18 cellular contexts compared by ENCODE assay signal in genomic region chr20:51311636-51312479, GRCh38.
DNase-seq lines count a peak whose midpoint lies in the region; ATAC-seq and TF ChIP-seq lines count a peak whose summit lies in the region.
"Had no signal": no experiment of that assay in that cellular context is flagged by ENCODE, and none has a peak within 500 bp of the region (broad histone marks: within the 10 kb centered on the region; RNA-seq: fewer than 3 reads in every experiment).

No MANE protein-coding gene starts in this region.

- H2AFZ ChIP-seq in GM23338: no peak overlapping the region
- H2AFZ ChIP-seq in neural progenitor cell (replicated peaks): peak overlapping the region; percentile 83

- H3K79me2 ChIP-seq in GM23338 (replicated peaks; ENCODE audit: insufficient read depth) (no peaks in the 10 kb centered on the region), neural progenitor cell (ENCODE audit: low read depth) (no peaks in the 10 kb centered on the region)

- H3K4me3 ChIP-seq in GM23338 (peak overlapping the region; percentile 26), neural progenitor cell (no peak overlapping the region)
- H3K4me3 ChIP-seq: adrenal gland, stomach had no signal

- H3K27ac ChIP-seq in GM23338 (ENCODE audit: low read depth) (peak overlapping the region; percentile 10; the same call in 1 of the 2 replicates), neural progenitor cell (no peak overlapping the region)
- H3K27ac ChIP-seq: adrenal gland, stomach had no signal

- no peak overlapping the region for H3K9ac ChIP-seq in neural progenitor cell

- H3K9me3 Mint-ChIP-seq in GM23338 (peaks cover 26% of the 10 kb centered on the region), neural progenitor cell (peaks cover 11% of the 10 kb centered on the region)

- H3K27ac Mint-ChIP-seq in GM23338 (peak overlapping the region; percentile 78), neural progenitor cell (no peak overlapping the region)
- H3K27ac Mint-ChIP-seq: HFFc6, IgD-negative memory B cell had no signal

- peaks cover 44% of the 10 kb centered on the region for H3K4me1 Mint-ChIP-seq in GM23338
- peaks cover 17% of the 10 kb centered on the region for H3K4me1 Mint-ChIP-seq in neural progenitor cell

- peak; percentile 84 for ATAC-seq in GM23338
- ATAC-seq in HG02571 (IDR thresholded peaks at IDR 0.05; ENCODE audit: unreplicated experiment): no peak
- ATAC-seq: sciatic nerve had no signal

- H3F3A ChIP-seq in GM23338 (replicated peaks; ENCODE audit: low read depth): no peaks in the 10 kb centered on the region
- peaks cover 12% of the 10 kb centered on the region for H3F3A ChIP-seq in neural progenitor cell (ENCODE audit: low read depth)

- H3K36me3 Mint-ChIP-seq in GM23338 (ENCODE audit: low read depth): peaks cover 21% of the 10 kb centered on the region
- H3K36me3 Mint-ChIP-seq in neural progenitor cell: no peaks in the 10 kb centered on the region
- H3K36me3 Mint-ChIP-seq: IgD-negative memory B cell had no signal

- TF ChIP-seq CTCF in GM23338 (conservative IDR thresholded peaks at IDR 0.05; ENCODE audit: low read depth in 2 of 2): no peak
- no peak for TF ChIP-seq CTCF in neural progenitor cell (IDR thresholded peaks at IDR 0.05)

- H3K36me3 ChIP-seq in GM23338 (ENCODE audit: insufficient read depth) (no peaks in the 10 kb centered on the region), neural progenitor cell (no peaks in the 10 kb centered on the region)
- H3K36me3 ChIP-seq: adrenal gland, stomach had no signal

- H3K4me3 Mint-ChIP-seq in GM23338 (peak overlapping the region; percentile 56), neural progenitor cell (no peak overlapping the region)
- H3K4me3 Mint-ChIP-seq: HFFc6, IgD-negative memory B cell had no signal

- H3K9me2 ChIP-seq in GM23338 (ENCODE audit: insufficient read depth): 0 out of 2 replicates have a peak, but pooled peaks cover 3% of the 10 kb centered on the region

- H3K4me1 ChIP-seq in GM23338 (ENCODE audit: insufficient read depth): peaks cover 15% of the 10 kb centered on the region
- H3K4me1 ChIP-seq in neural progenitor cell: peaks cover 19% of the 10 kb centered on the region
- H3K4me1 ChIP-seq: adrenal gland had no signal

- H3K27me3 Mint-ChIP-seq in GM23338 (ENCODE audit: insufficient read depth, low read depth, poor library complexity): peaks cover 34% of the 10 kb centered on the region
- H3K27me3 Mint-ChIP-seq in neural progenitor cell (ENCODE audit: insufficient read depth, low read depth): peaks cover 13% of the 10 kb centered on the region

- no peaks in the 10 kb centered on the region for H3K9me3 ChIP-seq in neural progenitor cell (ENCODE audit: low read depth)
- H3K9me3 ChIP-seq: adrenal gland, stomach had no signal

- DNase-seq in GM23338 (ENCODE audit: low spot score) (peak; percentile 94), NOMO-1 treated with DMSO at 0.1 percent for 48 hours (lab: John Stamatoyannopoulos, UW; ENCODE audit: unreplicated experiment) (peak; percentile 73), globus pallidus (ENCODE audit: low spot score) (peak; percentile 26), neural progenitor cell (ENCODE audit: low spot score) (no peak), NCI-H446 (lab: John Stamatoyannopoulos, UW) (no peak), DMS 273 (lab: John Stamatoyannopoulos, UW; ENCODE audit: unreplicated experiment) (no peak)
- no peak for DNase-seq in activated T-cell treated with anti-CD3 and anti-CD28 coated beads, Interleukin-2, amount 50 U/mL, for 1 hour
- DNase-seq: activated CD4-positive, CD25-positive, alpha-beta regulatory T cell treated with anti-CD3 and anti-CD28 coated beads, Interleukin-2, amount 50 U/mL, for 72 hours; activated T-cell treated with anti-CD3 and anti-CD28 coated beads for 4 hours; adrenal gland; GDM1; HFFc6; NCI-H146; NCI-H526; stomach had no signal

- H3K27me3 ChIP-seq in GM23338 (ENCODE audit: insufficient read depth) (peaks cover 42% of the 10 kb centered on the region), neural progenitor cell (no peaks in the 10 kb centered on the region)
- H3K27me3 ChIP-seq: adrenal gland had no signal

- H4K20me1 ChIP-seq in GM23338 (replicated peaks; ENCODE audit: insufficient read depth): no peaks in the 10 kb centered on the region
- H4K20me1 ChIP-seq in neural progenitor cell (ENCODE audit: low read depth): no peaks in the 10 kb centered on the region

- H3K4me2 ChIP-seq in GM23338 (peak overlapping the region; percentile 27), neural progenitor cell (peak overlapping the region; percentile 5)

TF ChIP-seq in GM23338, 12 proteins besides CTCF, POLR2A, EP300 and RAD21 (continues in another document):
- TF ChIP-seq JUNB (IDR thresholded peaks at IDR 0.05; ENCODE audit: unreplicated experiment): no peak
- no peak for TF ChIP-seq REST (IDR thresholded peaks at IDR 0.05; ENCODE audit: unreplicated experiment)
- no peak for TF ChIP-seq ZNF114 (CRISPR knock-in tag; IDR thresholded peaks at IDR 0.05)
- TF ChIP-seq NANOG (IDR thresholded peaks at IDR 0.05; ENCODE audit: borderline replicate concordance): peak; percentile 75
- peak; percentile 32; the same call in 1 of the 2 replicates for TF ChIP-seq POLR2AphosphoS5 (IDR thresholded peaks at IDR 0.05; ENCODE audit: low read depth)
- no peak for TF ChIP-seq ZNF331 (CRISPR knock-in tag; IDR thresholded peaks at IDR 0.05; ENCODE audit: low read depth)
- no peak for TF ChIP-seq EZH2 (IDR thresholded peaks at IDR 0.05; ENCODE audit: low read depth, unreplicated experiment)
- no peak for TF ChIP-seq EZH2phosphoT487 (IDR thresholded peaks at IDR 0.05; ENCODE audit: unreplicated experiment)
- TF ChIP-seq STAT1 (IDR thresholded peaks at IDR 0.05; ENCODE audit: unreplicated experiment): no peak
- TF ChIP-seq CREB1 (CRISPR knock-in tag; IDR thresholded peaks at IDR 0.05; ENCODE audit: low read depth): no peak

Comparison
In these comparisons a context has a peak if more than half of its experiments do, and no peak if none do; other contexts are left out.
1. DNase-seq: peak in GM23338 (single experiment), NOMO-1 treated with DMSO at 0.1 percent for 48 hours (single experiment) and globus pallidus (single experiment); none in neural progenitor cell (single experiment), NCI-H446 (0 of 2), DMS 273 (single experiment) and activated T-cell treated with anti-CD3 and anti-CD28 coated beads, Interleukin-2, amount 50 U/mL, for 1 hour (single experiment).